Comparison of ENCODE assay signal across 25 cellular contexts in the genomic region with DNA sequence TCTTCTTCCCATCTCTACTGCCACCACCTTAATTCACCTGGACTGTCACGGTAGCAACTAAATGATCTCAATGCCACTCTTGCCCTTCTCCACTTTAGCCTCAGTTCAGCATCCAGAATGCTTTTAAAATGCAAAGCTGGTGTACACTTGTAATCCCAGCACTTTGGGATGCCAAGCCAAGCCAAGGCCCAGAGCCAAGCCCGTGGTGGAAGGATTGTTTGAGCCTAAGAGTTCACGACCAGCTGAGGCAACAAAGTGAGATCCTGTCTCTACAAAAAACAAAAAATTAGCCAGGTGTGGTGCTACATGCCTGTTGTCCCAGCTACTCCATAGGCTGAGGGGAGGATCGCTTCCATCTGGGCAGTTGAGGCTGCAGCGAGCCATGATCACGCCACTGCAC. TPM values are rescaled to one million over a fixed set of nuclear protein-coding genes. Genes with fewer than 3 reads are reported as not detected.
A peak's percentile ranks its signal among the peaks of the same experiment; 100 is the strongest.
DNase-seq lines count a peak whose midpoint lies in the region; ATAC-seq, FAIRE-seq and TF ChIP-seq lines count a peak whose summit lies in the region.
"Had no signal": no experiment of that assay in that cellular context is flagged by ENCODE, and none has a peak within 500 bp of the region (broad histone marks: within the 10 kb centered on the region; RNA-seq: fewer than 3 reads in every experiment).

No MANE protein-coding gene starts in this region.

- peaks cover 2 to 86% of the 10 kb centered on the region in 2 experiments; a peak in 3 of 4 replicates for H3K79me2 ChIP-seq in H1 (ENCODE audit: control insufficient read depth in 1 of 2, insufficient read depth in 2 of 2, low read length in 2 of 2)

- H3K27ac ChIP-seq in heart right ventricle (peak overlapping the region in 7 of 10 donors; percentile 53 to 99 (median 77)), H1 (ENCODE audit: low read depth, low read length) (peak overlapping the region; percentile 5; the same call in 1 of the 2 replicates), prostate gland (peak overlapping the region; percentile 1 to 5), transverse colon (peak overlapping the region in 3 of 4 donors; percentile 95 to 98 (median 97))
- H3K27ac ChIP-seq: BLaER1 treated with 17β-estradiol and CSF1 and Interleukin-3, amounts not matched to agents 10 nM and 100 nM; ovary had no signal

- DNase-seq in heart right ventricle (no peak), left cardiac atrium (no peak), H1 (ENCODE audit: low read depth in 1 of 2, low spot score in 2 of 2) (no peak), prostate gland (ENCODE audit: low spot score) (no peak), transverse colon (no peak), HuH-7 (ENCODE audit: low spot score) (no peak), mesothelial cell of epicardium (ENCODE audit: low spot score in 2 of 2, unreplicated experiment in 2 of 2) (no peak)
- DNase-seq: activated CD4-positive, alpha-beta T cell treated with anti-CD3 and anti-CD28 coated beads, Interleukin-2, amount 50 U/mL, for 1 hour; activated gamma-delta T cell treated with Interleukin-2 at 50 U/mL for 16 hours; amniotic stem cell; DMS 273 treated with DMSO at 0.1 percent for 48 hours; Karpas-422; left colon; NCI-H1417; NCI-H2171 treated with DMSO at 0.1 percent for 48 hours; NK-92 treated with Interleukin-12 subunit alpha and Interleukin-12 subunit beta, amount 100 ng/mL, for 24 hours; ovary; stimulated activated CD4-positive, alpha-beta T cell treated with anti-CD3 and anti-CD28 coated beads, Interleukin-4, amount 100 ng/mL, for 24 hours; testis had no signal

- no peak for TF ChIP-seq RAD21 in H1 (IDR thresholded peaks at IDR 0.05 in 1 of 2, conservative IDR thresholded peaks at IDR 0.05 in 1 of 2; ENCODE audit: low read depth in 2 of 2, low read length in 2 of 2)

- no peak overlapping the region for H2BK120ac ChIP-seq in H1 (replicated peaks; ENCODE audit: low read depth, low read length)

- peaks cover 17% of the 10 kb centered on the region for H3K36me3 Mint-ChIP-seq in mesothelial cell of epicardium

- H3K4me1 Mint-ChIP-seq in mesothelial cell of epicardium, result peaks cover 30% of the 10 kb centered on the region

- TF ChIP-seq CTCF in heart right ventricle (IDR thresholded peaks at IDR 0.05) (no peak), H1 (IDR thresholded peaks at IDR 0.05; ENCODE audit: control extremely low read depth in 1 of 3, insufficient read depth in 1 of 3, low read depth in 1 of 3, low read length in 3 of 3) (no peak), prostate gland (IDR thresholded peaks at IDR 0.05) (no peak), transverse colon (IDR thresholded peaks at IDR 0.05) (no peak), mesothelial cell of epicardium (IDR thresholded peaks at IDR 0.05; ENCODE audit: unreplicated experiment) (no peak)

- H3K27me3 ChIP-seq in heart right ventricle, result no peaks in the 10 kb centered on the region
- no peaks in the 10 kb centered on the region for H3K27me3 ChIP-seq in H1 (replicated peaks in 1 of 4; ENCODE audit: control insufficient read depth in 3 of 4, extremely low read depth in 1 of 4, insufficient read depth in 3 of 4, low read length in 3 of 4)
- no peaks in the 10 kb centered on the region for H3K27me3 ChIP-seq in prostate gland (replicated peaks; ENCODE audit: insufficient read depth)
- no peaks in the 10 kb centered on the region for H3K27me3 ChIP-seq in transverse colon
- H3K27me3 ChIP-seq: BLaER1 treated with 17β-estradiol and CSF1 and Interleukin-3, amounts not matched to agents 10 nM and 100 nM; ovary; testis had no signal

- H4K20me1 ChIP-seq in H1 (replicated peaks in 1 of 2; ENCODE audit: control insufficient read depth in 1 of 2, insufficient read depth in 2 of 2, low read length in 2 of 2), result no peaks in the 10 kb centered on the region

- H3K4me1 ChIP-seq in heart right ventricle (peaks cover 3 to 98% (median 77%) of the 10 kb centered on the region in 9 donors), H1 (replicated peaks in 1 of 4; ENCODE audit: control insufficient read depth in 3 of 4, insufficient read depth in 4 of 4, low read length in 3 of 4) (peaks cover 4 to 20% (median 11%) of the 10 kb centered on the region in 4 experiments), prostate gland (replicated peaks) (peaks cover 14% of the 10 kb centered on the region), transverse colon (peaks cover 28 to 73% (median 58%) of the 10 kb centered on the region in 4 donors)

- H3K36me3 ChIP-seq in heart right ventricle, result peaks cover 0 to 37% (median 11%) of the 10 kb centered on the region in 9 donors
- peaks cover 0 to 18% (median 7%) of the 10 kb centered on the region in 4 experiments; a peak in 4 of 8 replicates for H3K36me3 ChIP-seq in H1 (ENCODE audit: control insufficient read depth in 2 of 4, insufficient read depth in 4 of 4, low read length in 3 of 4)
- no peaks in the 10 kb centered on the region for H3K36me3 ChIP-seq in prostate gland
- H3K36me3 ChIP-seq in transverse colon, result peaks cover 0 to 20% (median 9%) of the 10 kb centered on the region in 4 donors
- H3K36me3 ChIP-seq: ovary had no signal

- no peak for FAIRE-seq in H1 (lab: Jason Lieb, UNC)
- FAIRE-seq: A204.1, endometrium, GM12892 had no signal

- 78 to 81% methylated on average over 6 of the region's 6 CpGs for WGBS in heart right ventricle, 2 donors
- 95% methylated on average over 6 of the region's 6 CpGs; no CpG with 5 or more reads in 1 of the 2 experiments for WGBS in H1 (ENCODE audit: extremely low coverage in 1 of 2, insufficient coverage in 1 of 2, insufficient read length in 1 of 2, insufficient replicate concordance in 2 of 2, low coverage in 1 of 2, low lambda C conversion rate in 2 of 2, missing lambda C conversion rate in 1 of 2), 2 experiments
- WGBS in prostate gland, result 46% methylated on average over 6 of the region's 6 CpGs
- WGBS in transverse colon (ENCODE audit: low coverage in 1 of 2), 2 donors, result 92 to 96% methylated on average over 4 to 6 of the region's 6 CpGs

- no peak overlapping the region for H2BK5ac ChIP-seq in H1 (ENCODE audit: low read depth, low read length)

- ATAC-seq in heart right ventricle (no peak), left cardiac atrium (no peak), HG02870 (IDR thresholded peaks at IDR 0.05; ENCODE audit: unreplicated experiment) (no peak)
- ATAC-seq: left colon had no signal

- CTCF ChIA-PET in H1 (lab: Charles Lee; ENCODE audit: partially characterized antibody), result interaction anchor here (1.1 to 56.8 kb wide), 8 partner anchors 10 to 231 kb away, joined by 3 to 1490 read pairs (median 4); a partner anchor contains a TSS

- no peak overlapping the region for H2BK20ac ChIP-seq in H1 (ENCODE audit: low read length)

- no peaks in the 10 kb centered on the region for H3K27me3 Mint-ChIP-seq in mesothelial cell of epicardium (ENCODE audit: low read depth)

- H3K4ac ChIP-seq in H1 (replicated peaks; ENCODE audit: insufficient read length, low read depth, low read length), result no peak overlapping the region

- H4K5ac ChIP-seq in H1 (ENCODE audit: insufficient read length, low read depth, low read length), result no peak overlapping the region

- intact Hi-C loops in heart right ventricle (cut with DNase I) (loop anchor here in 1 of 10 donors (10.0 kb wide), 1 partner anchor 211 kb away; no protein-coding TSS in a partner anchor), left cardiac atrium (cut with DNase I) (no loop called here), prostate gland (cut with DNase I) (no loop called here), transverse colon (cut with DNase I; ENCODE audit: low total_unique reads) (no loop called here)

- no peak overlapping the region for H3K56ac ChIP-seq in H1 (replicated peaks; ENCODE audit: insufficient read length, low read depth, low read length)

- no peak overlapping the region for H2AFZ ChIP-seq in H1 (ENCODE audit: low read length)

- TF ChIP-seq EP300 in H1 (IDR thresholded peaks at IDR 0.05; ENCODE audit: borderline replicate concordance in 1 of 2, low read depth in 2 of 2, low read length in 2 of 2) (no peak), transverse colon (IDR thresholded peaks at IDR 0.05; ENCODE audit: low read depth) (no peak)

- H3K9ac ChIP-seq in H1 (replicated peaks in 1 of 4; ENCODE audit: extremely low read depth in 1 of 4, low read depth in 3 of 4, low read length in 3 of 4), result no peak overlapping the region
- H3K9ac ChIP-seq: BLaER1 treated with 17β-estradiol and CSF1 and Interleukin-3, amounts not matched to agents 10 nM and 100 nM had no signal

- H4K91ac ChIP-seq in H1 (replicated peaks; ENCODE audit: insufficient read length, low read length), result no peak overlapping the region

- H3K9me3 ChIP-seq in heart right ventricle (no peaks in the 10 kb centered on the region), H1 (ENCODE audit: insufficient read depth in 2 of 2, low read depth in 1 of 2, low read length in 1 of 2) (no peaks in the 10 kb centered on the region), prostate gland (no peaks in the 10 kb centered on the region), transverse colon (no peaks in the 10 kb centered on the region)
- H3K9me3 ChIP-seq: BLaER1 treated with 17β-estradiol and CSF1 and Interleukin-3, amounts not matched to agents 10 nM and 100 nM; ovary; testis had no signal

- H3K4me3 Mint-ChIP-seq in mesothelial cell of epicardium, result no peak overlapping the region

- H2BK12ac ChIP-seq in H1 (ENCODE audit: low read depth, low read length), result no peak overlapping the region

- H3K9me3 Mint-ChIP-seq in mesothelial cell of epicardium, result no peaks in the 10 kb centered on the region

- no peak overlapping the region for H3K14ac ChIP-seq in H1 (ENCODE audit: insufficient read length)

- H2AK5ac ChIP-seq in H1 (ENCODE audit: low read depth, low read length), result no peak overlapping the region; the same call in 1 of the 2 replicates

- in situ Hi-C loops in transverse colon (cut with MboI; ENCODE audit: low pct_ligation_motif_present in 1 of 4, low pct_unique_long_range_greater_than_20kb in 1 of 4, low sequenced_read_pairs in 3 of 4), result no loop called here

- POLR2A ChIA-PET in H1 (lab: Charles Lee; ENCODE audit: partially characterized antibody), result interaction anchor here (1.7 to 8.3 kb wide), 3 partner anchors 7 to 20 kb away, joined by 8 to 49 read pairs (median 11); no protein-coding TSS in a partner anchor

- peak overlapping the region in 1 of 2 experiments; percentile 51; a peak in 1 of 4 replicates for H3K4me2 ChIP-seq in H1 (ENCODE audit: insufficient read depth in 1 of 2, low read depth in 2 of 2, low read length in 2 of 2)
- H3K4me2 ChIP-seq: smooth muscle cell had no signal

- no peak overlapping the region for H3K18ac ChIP-seq in H1 (ENCODE audit: extremely low read depth, low read length)

- no peak overlapping the region for H3K27ac Mint-ChIP-seq in mesothelial cell of epicardium

- H4K8ac ChIP-seq in H1 (ENCODE audit: extremely low read depth, insufficient read depth, low read length), result no peak overlapping the region

- H3K23ac ChIP-seq in H1 (ENCODE audit: insufficient read length), result no peak overlapping the region

- H3K4me3 ChIP-seq in heart right ventricle (no peak overlapping the region), H1 (ENCODE audit: extremely low read depth in 1 of 4, insufficient read depth in 2 of 4, low read depth in 3 of 4, low read length in 4 of 4) (no peak overlapping the region), prostate gland (no peak overlapping the region), transverse colon (no peak overlapping the region)
- H3K4me3 ChIP-seq: BLaER1 treated with 17β-estradiol and CSF1 and Interleukin-3, amounts not matched to agents 10 nM and 100 nM; ovary; smooth muscle cell; testis had no signal

- peaks cover 4% of the 10 kb centered on the region; the same call in 1 of the 2 replicates for H3K79me1 ChIP-seq in H1 (ENCODE audit: low read depth, low read length)

- TF ChIP-seq POLR2A in H1 (IDR thresholded peaks at IDR 0.05; ENCODE audit: control extremely low read depth in 1 of 2, low read depth in 2 of 2, low read length in 2 of 2), result no peak
- TF ChIP-seq POLR2A in prostate gland (IDR thresholded peaks at IDR 0.05), result no peak
- no peak for TF ChIP-seq POLR2A in transverse colon (IDR thresholded peaks at IDR 0.05)

- no peak overlapping the region for H2BK15ac ChIP-seq in H1 (ENCODE audit: low read length)

- peaks cover 1% of the 10 kb centered on the region; the same call in 1 of the 2 replicates for H3K23me2 ChIP-seq in H1 (ENCODE audit: low read depth, low read length)

RNA-seq across cellular contexts. Expression of a gene that starts 5.9 kb away (rescaled TPM):
- total RNA-seq in heart right ventricle, result 10 to 100 TPM; 51.4 to 93.8 (median 64.2) TPM
- 10 to 100 TPM in 1 of 2 donors, 1 to 10 TPM in 1; 9.4 to 11.6 TPM for polyA plus RNA-seq in heart right ventricle
- 10 to 100 TPM; 56.2 to 57.6 TPM for total RNA-seq in left cardiac atrium
- 31.7 and 32.7 TPM in 2 replicates for total RNA-seq in H1 (2021; fragmentation: NEBNext Ultra II Directional; extraction: Animal tissue kit (Norgen Biotek cat#: 25700))
- 13.3 and 13.9 TPM in 2 replicates for polyA plus RNA-seq in H1 (2011; rRNA removed)
- 19.8 TPM for polyA plus RNA-seq in H1 (2011; cell fraction: cytosol; rRNA removed)
- polyA plus RNA-seq in H1 (2011; cell fraction: nucleus; rRNA removed), result 14.3 TPM
- 12.0 to 17.1 TPM (median 16.7 TPM) in 4 replicates for polyA plus RNA-seq in H1 (2012, experiment 1 of 2)
- 2.0 TPM for polyA plus RNA-seq in H1 (2012, experiment 2 of 2)
- 15.9 TPM for polyA plus RNA-seq in H1 (2013, experiment 1 of 2)
- polyA plus RNA-seq in H1 (2013, experiment 2 of 2), result 15.4 TPM
- polyA minus RNA-seq in H1 (2011; rRNA and poly(A)+ RNA removed), result 41.1 and 42.1 TPM in 2 replicates
- polyA minus RNA-seq in H1 (2011; cell fraction: cytosol; rRNA and poly(A)+ RNA removed), result 17.5 TPM
- polyA minus RNA-seq in H1 (2011; cell fraction: nucleus; rRNA and poly(A)+ RNA removed), result 15.8 TPM
- 10 to 100 TPM; 45.1 to 63.3 TPM for total RNA-seq in prostate gland
- 10 to 100 TPM; 30.8 to 97.1 (median 67.8) TPM for total RNA-seq in transverse colon
- total RNA-seq in mesothelial cell of epicardium, result 21.9 to 22.9 TPM (median 22.4 TPM) in 3 replicates

RNA-seq across cellular contexts. Expression of a gene that starts 37.6 kb away (rescaled TPM):
- total RNA-seq in heart right ventricle (under 1 TPM in 1 of 10 donors, not detected in 9; 0.09 TPM), left cardiac atrium (not detected), prostate gland (under 1 TPM in 1 of 2 donors, not detected in 1; 0.11 TPM), transverse colon (under 1 TPM in 1 of 4 donors, not detected in 3; 0.14 TPM), mesothelial cell of epicardium (not detected in 3 replicates)
- polyA plus RNA-seq in heart right ventricle (not detected), H1 (2011; rRNA removed) (23.8 and 30.7 TPM in 2 replicates)
- total RNA-seq in H1 (2021; fragmentation: NEBNext Ultra II Directional; extraction: Animal tissue kit (Norgen Biotek cat#: 25700)), result 55.2 and 59.3 TPM in 2 replicates
- 20.3 TPM for polyA plus RNA-seq in H1 (2011; cell fraction: cytosol; rRNA removed)
- 28.0 TPM for polyA plus RNA-seq in H1 (2011; cell fraction: nucleus; rRNA removed)
- 45.5 to 55.8 TPM (median 50.5 TPM) in 4 replicates for polyA plus RNA-seq in H1 (2012, experiment 1 of 2)
- 46.2 TPM for polyA plus RNA-seq in H1 (2012, experiment 2 of 2)
- polyA plus RNA-seq in H1 (2013, experiment 1 of 2), result 62.0 TPM
- 72.6 TPM for polyA plus RNA-seq in H1 (2013, experiment 2 of 2)
- 23.4 and 26.4 TPM in 2 replicates for polyA minus RNA-seq in H1 (2011; rRNA and poly(A)+ RNA removed)
- polyA minus RNA-seq in H1 (2011; cell fraction: cytosol; rRNA and poly(A)+ RNA removed), result 10.2 TPM
- 11.5 TPM for polyA minus RNA-seq in H1 (2011; cell fraction: nucleus; rRNA and poly(A)+ RNA removed)
- total RNA-seq: left colon, ovary, smooth muscle cell had no signal
- polyA plus RNA-seq: smooth muscle cell had no signal

Comparison
In these comparisons a context has a peak if more than half of its experiments do, and no peak if none do; other contexts are left out.
1. H3K27ac ChIP-seq: peak in every context shown above with its lines; median percentile 97 in transverse colon; 77 in heart right ventricle; 5 in H1; 3 in prostate gland.
2. RNA of a gene that starts 37.6 kb away (total RNA-seq): 55.2 to 59.3 TPM in H1; not detected in mesothelial cell of epicardium, 0.14 TPM in transverse colon, 0.11 TPM in prostate gland, 0.09 TPM in heart right ventricle and not detected in left cardiac atrium; every median in the first group is over 10 times any median in the second.